Comparison of ENCODE assay signal across 15 cellular contexts in the genomic region with DNA sequence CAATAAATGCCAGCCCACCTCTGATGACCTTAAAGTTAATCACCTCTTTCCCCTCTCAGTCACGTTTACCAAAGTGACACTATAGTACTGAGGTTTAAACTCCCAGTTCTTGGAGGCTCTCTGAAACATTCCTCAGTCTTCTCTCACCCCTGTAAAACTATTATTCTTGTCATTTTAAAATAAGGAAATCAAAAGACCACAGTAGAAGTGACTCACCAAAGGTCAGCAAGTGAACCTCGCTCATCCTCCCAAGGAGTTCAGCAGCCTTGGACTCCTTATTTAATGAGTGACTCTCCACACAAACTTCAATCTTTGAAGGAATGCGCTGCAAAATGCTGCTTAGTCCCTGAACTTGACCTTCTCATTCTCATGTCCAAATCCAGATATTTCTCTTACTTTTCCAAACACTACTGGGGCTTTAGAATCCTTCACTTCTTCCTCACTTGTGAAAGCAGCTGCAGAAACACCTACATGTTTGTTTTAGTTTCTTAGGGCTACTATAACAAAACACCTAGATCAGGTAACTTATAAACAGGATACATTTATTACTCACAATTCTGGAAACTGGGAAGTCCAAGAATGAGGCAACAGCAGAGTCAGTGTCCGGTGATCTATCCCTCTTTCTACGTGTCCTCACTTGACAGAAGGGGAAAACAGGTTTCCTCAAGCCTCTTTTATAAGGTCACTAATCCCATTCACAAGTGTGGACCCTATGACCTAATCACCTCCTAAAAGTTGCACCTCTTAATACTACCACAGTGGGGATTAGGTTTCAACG.
DNase-seq lines count a peak whose midpoint lies in the region; ATAC-seq, FAIRE-seq and TF ChIP-seq lines count a peak whose summit lies in the region.
"Had no signal": no experiment of that assay in that cellular context is flagged by ENCODE, and none has a peak within 500 bp of the region (broad histone marks: within the 10 kb centered on the region; RNA-seq: fewer than 3 reads in every experiment).

No MANE protein-coding gene starts in this region.

- H3K27me3 ChIP-seq in bronchial epithelial cell (ENCODE audit: control insufficient read depth, insufficient read depth, low read length) (no peaks in the 10 kb centered on the region), kidney epithelial cell (ENCODE audit: control insufficient read depth, insufficient read depth, low read length) (no peaks in the 10 kb centered on the region), stomach (no peaks in the 10 kb centered on the region)
- H3K27me3 ChIP-seq: Peyer's patch had no signal

- peaks cover 0 to 17% (median 7%) of the 10 kb centered on the region in 4 donors for H3K4me1 ChIP-seq in stomach
- H3K4me1 ChIP-seq: lower lobe of right lung, Peyer's patch had no signal

- intact Hi-C loops in stomach (cut with DNase I; ENCODE audit: low total_unique reads), result no loop called here

- no peak for TF ChIP-seq CTCF in bronchial epithelial cell (IDR thresholded peaks at IDR 0.05; ENCODE audit: insufficient read depth, low read length, severe bottlenecking)
- TF ChIP-seq CTCF in kidney epithelial cell (IDR thresholded peaks at IDR 0.05; ENCODE audit: insufficient read depth, low read length, poor library complexity, severe bottlenecking), result no peak
- TF ChIP-seq CTCF in stomach (IDR thresholded peaks at IDR 0.05), result no peak

- in situ Hi-C loops in ACHN (cut with HindIII; ENCODE audit: low pct_ligation_motif_present, low pct_unique_long_range_greater_than_20kb, low sequenced_read_pairs), result no loop called here

- no peak overlapping the region for H3K4me3 ChIP-seq in bronchial epithelial cell (ENCODE audit: low read depth, low read length)
- no peak overlapping the region for H3K4me3 ChIP-seq in kidney epithelial cell (ENCODE audit: low read depth, low read length)
- no peak overlapping the region for H3K4me3 ChIP-seq in stomach
- H3K4me3 ChIP-seq: lower lobe of right lung, Peyer's patch had no signal

- H3K36me3 ChIP-seq in bronchial epithelial cell (ENCODE audit: control insufficient read depth, insufficient read depth, low read length), result no peaks in the 10 kb centered on the region
- H3K36me3 ChIP-seq in kidney epithelial cell (ENCODE audit: control insufficient read depth, insufficient read depth, low read length), result no peaks in the 10 kb centered on the region
- H3K36me3 ChIP-seq in stomach, result no peaks in the 10 kb centered on the region
- H3K36me3 ChIP-seq: lower lobe of right lung, Peyer's patch had no signal

- H3K27ac ChIP-seq in stomach, result no peak overlapping the region
- H3K27ac ChIP-seq: lower lobe of right lung had no signal

- no peaks in the 10 kb centered on the region for H3K9me3 ChIP-seq in stomach
- H3K9me3 ChIP-seq: lower lobe of right lung, Peyer's patch had no signal

- FAIRE-seq in HTR-8/SVneo (lab: Jason Lieb, UNC), result no peak
- FAIRE-seq in bronchial epithelial cell (lab: Jason Lieb, UNC), result no peak
- FAIRE-seq in H54 (lab: Jason Lieb, UNC), result no peak

- TF ChIP-seq POLR2A in H54 (IDR thresholded peaks at IDR 0.05; ENCODE audit: low read depth, low read length) (no peak), stomach (IDR thresholded peaks at IDR 0.05) (no peak)

- WGBS in stomach, 5 donors, result 60 to 68% (median 64%) methylated on average over 6 of the region's 6 CpGs

- DNase-seq in ACHN (peak; percentile 78), HTR-8/SVneo (ENCODE audit: insufficient read length, low spot score) (peak; percentile 43), bronchial epithelial cell (ENCODE audit: low read depth) (peak; percentile 91), kidney epithelial cell (ENCODE audit: low read depth) (peak; percentile 68), H54 (ENCODE audit: insufficient read length, low spot score) (no peak), stomach (no peak)
- no peak for DNase-seq in stimulated activated CD4-positive, alpha-beta T cell treated with anti-CD3 and anti-CD28 coated beads, Interleukin-2, amount 100 ng/mL, for 48 hours
- DNase-seq: activated naive CD4-positive, alpha-beta T cell treated with anti-CD3 and anti-CD28 coated beads, Interleukin-2, amount 10 ng/mL, durations not matched to agents 7 days and 5 days; AML-193; head of caudate nucleus; lower lobe of right lung; NCI-H345; occipital lobe had no signal

- no peak for ATAC-seq in HG02938 (IDR thresholded peaks at IDR 0.05; ENCODE audit: unreplicated experiment)
- ATAC-seq: lower lobe of right lung had no signal

- no peak for TF ChIP-seq EP300 in stomach (IDR thresholded peaks at IDR 0.05)

Comparison
In these comparisons a context has a peak if more than half of its experiments do, and no peak if none do; other contexts are left out.
1. DNase-seq: peak in ACHN (single experiment), HTR-8/SVneo (single experiment), bronchial epithelial cell (single experiment) and kidney epithelial cell (single experiment); none in H54 (single experiment), stimulated activated CD4-positive, alpha-beta T cell treated with anti-CD3 and anti-CD28 coated beads, Interleukin-2, amount 100 ng/mL, for 48 hours (0 of 2) and stomach (single experiment).